In genomic region chrX:153924149-153924861, GRCh38 we compare ENCODE assay signal across 7 cellular contexts. TPM values are rescaled to one million over a fixed set of nuclear protein-coding genes. Genes with fewer than 3 reads are reported as not detected.
DNase-seq lines count a peak whose midpoint lies in the region; ATAC-seq and TF ChIP-seq lines count a peak whose summit lies in the region.

No MANE protein-coding gene starts in this region.

- H3K9me3 Mint-ChIP-seq in GM23338 = no peaks in the 10 kb centered on the region; the same call in 2 of the 3 replicates
- H3K9me3 Mint-ChIP-seq in naive thymus-derived CD8-positive, alpha-beta T cell = no peaks in the 10 kb centered on the region

- intact Hi-C loops in colonic mucosa (cut with DNase I) = no loop called here

- no peaks in the 10 kb centered on the region for H3K27me3 ChIP-seq in GM23338 (ENCODE audit: insufficient read depth)
- H3K27me3 ChIP-seq in colonic mucosa = peaks cover 5% of the 10 kb centered on the region

- H4K20me1 ChIP-seq in GM23338 (replicated peaks; ENCODE audit: insufficient read depth) = no peaks in the 10 kb centered on the region

- H3K4me3 Mint-ChIP-seq in GM23338 = peak overlapping the region; percentile 89; the same call in 2 of the 3 replicates
- peak overlapping the region; percentile 82 to 95 (median 93) for H3K4me3 Mint-ChIP-seq in naive thymus-derived CD8-positive, alpha-beta T cell

- H3K27me3 Mint-ChIP-seq in GM23338 (ENCODE audit: insufficient read depth, low read depth, poor library complexity) = peaks cover 10% of the 10 kb centered on the region
- no peaks in the 10 kb centered on the region for H3K27me3 Mint-ChIP-seq in naive thymus-derived CD8-positive, alpha-beta T cell

- POLR2A ChIA-PET in naive thymus-derived CD8-positive, alpha-beta T cell (lab: Charles Lee) = interaction anchor here (1.6 to 17.6 kb wide), 5 partner anchors 10 to 180 kb away, joined by 3 to 388 read pairs (median 131); partner anchors contain the start of genes AVPR2, HCFC1, NAA10 and RENBP

- H3K4me1 Mint-ChIP-seq in GM23338 = peaks cover 26% of the 10 kb centered on the region
- H3K4me1 Mint-ChIP-seq in naive thymus-derived CD8-positive, alpha-beta T cell = peaks cover 10 to 49% (median 40%) of the 10 kb centered on the region in 4 donors

- H3K4me1 ChIP-seq in GM23338 (ENCODE audit: insufficient read depth) (peaks cover 10% of the 10 kb centered on the region; the same call in 1 of the 2 replicates), colonic mucosa (no peaks in the 10 kb centered on the region)

- peak; percentile 28 to 49 for TF ChIP-seq CTCF in GM23338 (conservative IDR thresholded peaks at IDR 0.05; ENCODE audit: low read depth in 2 of 2)
- no peak for TF ChIP-seq CTCF in colonic mucosa (IDR thresholded peaks at IDR 0.05)

- DNase-seq in DMS 273 treated with DMSO at 0.1 percent for 48 hours (lab: John Stamatoyannopoulos, UW) (peak; percentile 37), GM23338 (ENCODE audit: low spot score) (peak; percentile 41), colonic mucosa (no peak), occipital lobe (lab: John Stamatoyannopoulos, UW) (no peak)
- peak in 8 of 10 donors; percentile 38 to 77 (median 52) for DNase-seq in naive thymus-derived CD8-positive, alpha-beta T cell
- DNase-seq in stimulated activated CD8-positive, alpha-beta memory T cell treated with anti-CD3 and anti-CD28 coated beads, Interleukin-4, amount 100 ng/mL, for 48 hours = no peak

- H3K36me3 ChIP-seq in GM23338 (ENCODE audit: insufficient read depth) (no peaks in the 10 kb centered on the region), colonic mucosa (no peaks in the 10 kb centered on the region)

- peak; percentile 17; the same call in 1 of the 2 replicates for TF ChIP-seq POLR2A in Raji (IDR thresholded peaks at IDR 0.05; ENCODE audit: insufficient read depth, low read depth, low read length)

- no peak overlapping the region for H2AFZ ChIP-seq in GM23338

- H3K9me2 ChIP-seq in GM23338 (ENCODE audit: insufficient read depth) = no peaks in the 10 kb centered on the region

- ATAC-seq in GM23338 = no peak
- peak; percentile 2 to 18 for ATAC-seq in naive thymus-derived CD8-positive, alpha-beta T cell

- 0 out of 2 replicates have a peak, but pooled peaks cover 4% of the 10 kb centered on the region for H3F3A ChIP-seq in GM23338 (replicated peaks; ENCODE audit: low read depth)

- H3K27ac ChIP-seq in GM23338 (ENCODE audit: low read depth) (no peak overlapping the region), colonic mucosa (no peak overlapping the region)

- H3K36me3 Mint-ChIP-seq in GM23338 (ENCODE audit: low read depth) = peaks cover 3% of the 10 kb centered on the region; the same call in 1 of the 3 replicates
- H3K36me3 Mint-ChIP-seq in naive thymus-derived CD8-positive, alpha-beta T cell = peaks cover 0 to 13% (median 5%) of the 10 kb centered on the region in 3 donors

- H3K4me2 ChIP-seq in GM23338 = 0 out of 2 replicates have a peak overlapping the region, but pooled peaks have one; percentile 83

- H3K9me3 ChIP-seq in colonic mucosa = no peaks in the 10 kb centered on the region

- H3K4me3 ChIP-seq in GM23338 (no peak overlapping the region), colonic mucosa (peak overlapping the region; percentile 4)

- H3K27ac Mint-ChIP-seq in GM23338 = no peak overlapping the region
- H3K27ac Mint-ChIP-seq in naive thymus-derived CD8-positive, alpha-beta T cell = peak overlapping the region; percentile 86 to 99 (median 96)

- H3K9ac ChIP-seq in colonic mucosa (ENCODE audit: low read depth in 2 of 2, low read length in 2 of 2) = peak overlapping the region; percentile 21 to 48

- H3K79me2 ChIP-seq in GM23338 (replicated peaks; ENCODE audit: insufficient read depth) = no peaks in the 10 kb centered on the region

TF ChIP-seq in GM23338, 12 proteins besides CTCF, POLR2A, EP300 and RAD21 (continues in another document):
- TF ChIP-seq ZNF114 (CRISPR knock-in tag; IDR thresholded peaks at IDR 0.05) = no peak
- TF ChIP-seq NANOG (IDR thresholded peaks at IDR 0.05; ENCODE audit: borderline replicate concordance) = no peak
- TF ChIP-seq CREB1 (CRISPR knock-in tag; IDR thresholded peaks at IDR 0.05; ENCODE audit: low read depth) = no peak
- TF ChIP-seq STAT1 (IDR thresholded peaks at IDR 0.05; ENCODE audit: unreplicated experiment) = no peak
- TF ChIP-seq ZNF331 (CRISPR knock-in tag; IDR thresholded peaks at IDR 0.05; ENCODE audit: low read depth) = no peak
- TF ChIP-seq EZH2phosphoT487 (IDR thresholded peaks at IDR 0.05; ENCODE audit: unreplicated experiment) = no peak
- TF ChIP-seq POLR2AphosphoS5 (IDR thresholded peaks at IDR 0.05; ENCODE audit: low read depth) = no peak
- TF ChIP-seq EZH2 (IDR thresholded peaks at IDR 0.05; ENCODE audit: low read depth, unreplicated experiment) = no peak

RNA-seq across cellular contexts. Expression of gene ARHGAP4, which starts 1.8 kb away (rescaled TPM):
- 57.8 and 59.5 TPM in 2 replicates for total RNA-seq in GM23338 (2014; rRNA removed; shearing (Covaris generic))
- 21.2 and 21.5 TPM in 2 replicates for polyA plus RNA-seq in GM23338 (2016; fragmentation: Nextera tagmentation; extraction: Ambion mirVana)
- total RNA-seq in colonic mucosa (10 to 100 TPM; 19.9 to 30.0 TPM), occipital lobe (6.6 TPM)
- total RNA-seq in naive thymus-derived CD8-positive, alpha-beta T cell = 100 to 1,000 TPM; 324 to 353 TPM
- polyA plus RNA-seq in naive thymus-derived CD8-positive, alpha-beta T cell = 100 to 1,000 TPM in 1 of 3 donors, 10 to 100 TPM in 2; 58.9 to 112 (median 96.6) TPM

RNA-seq across cellular contexts. Expression of gene NAA10, which starts 10.5 kb away (rescaled TPM):
- total RNA-seq in GM23338 (2014; rRNA removed; shearing (Covaris generic)) = 112 and 136 TPM in 2 replicates
- 140 and 145 TPM in 2 replicates for polyA plus RNA-seq in GM23338 (2016; fragmentation: Nextera tagmentation; extraction: Ambion mirVana)
- total RNA-seq in colonic mucosa = 100 to 1,000 TPM in 1 of 2 donors, 10 to 100 TPM in 1; 55.9 to 115 TPM
- 10 to 100 TPM; 72.1 to 80.8 TPM for total RNA-seq in naive thymus-derived CD8-positive, alpha-beta T cell
- 10 to 100 TPM; 66.8 to 73.3 (median 71.3) TPM for polyA plus RNA-seq in naive thymus-derived CD8-positive, alpha-beta T cell
- total RNA-seq in occipital lobe = 17.6 TPM

RNA-seq across cellular contexts. Expression of gene AVPR2, which starts 19.8 kb away (rescaled TPM):
- not detected in 2 replicates for total RNA-seq in GM23338 (2014; rRNA removed; shearing (Covaris generic))
- not detected in 2 replicates for polyA plus RNA-seq in GM23338 (2016; fragmentation: Nextera tagmentation; extraction: Ambion mirVana)
- total RNA-seq in colonic mucosa (under 1 TPM in 1 of 2 donors, not detected in 1; 0.24 TPM), occipital lobe (not detected)
- not detected for total RNA-seq in naive thymus-derived CD8-positive, alpha-beta T cell
- polyA plus RNA-seq in naive thymus-derived CD8-positive, alpha-beta T cell = not detected

RNA-seq across cellular contexts. Expression of gene RENBP, which starts 20.1 kb away (rescaled TPM):
- 8.6 and 10.3 TPM in 2 replicates for total RNA-seq in GM23338 (2014; rRNA removed; shearing (Covaris generic))
- polyA plus RNA-seq in GM23338 (2016; fragmentation: Nextera tagmentation; extraction: Ambion mirVana) = 1.5 and 2.0 TPM in 2 replicates
- total RNA-seq in colonic mucosa (1 to 10 TPM; 3.3 to 5.0 TPM), occipital lobe (2.8 TPM)
- 10 to 100 TPM; 17.8 to 18.2 TPM for total RNA-seq in naive thymus-derived CD8-positive, alpha-beta T cell
- under 1 TPM; 0.49 to 0.96 (median 0.73) TPM for polyA plus RNA-seq in naive thymus-derived CD8-positive, alpha-beta T cell

RNA-seq across cellular contexts. Expression of gene L1CAM, which starts 38.3 kb away (rescaled TPM):
- 27.6 and 29.2 TPM in 2 replicates for total RNA-seq in GM23338 (2014; rRNA removed; shearing (Covaris generic))
- 7.4 and 7.8 TPM in 2 replicates for polyA plus RNA-seq in GM23338 (2016; fragmentation: Nextera tagmentation; extraction: Ambion mirVana)
- total RNA-seq in colonic mucosa (1 to 10 TPM; 4.3 to 8.8 TPM), occipital lobe (98.1 TPM)
- under 1 TPM; 0.16 to 0.23 TPM for total RNA-seq in naive thymus-derived CD8-positive, alpha-beta T cell
- not detected for polyA plus RNA-seq in naive thymus-derived CD8-positive, alpha-beta T cell

Comparison
In these comparisons a context has a peak if more than half of its experiments do, and no peak if none do; other contexts are left out.
1. DNase-seq: peak in DMS 273 treated with DMSO at 0.1 percent for 48 hours (single experiment), GM23338 (single experiment) and naive thymus-derived CD8-positive, alpha-beta T cell (8 of 10); none in colonic mucosa (single experiment), stimulated activated CD8-positive, alpha-beta memory T cell treated with anti-CD3 and anti-CD28 coated beads, Interleukin-4, amount 100 ng/mL, for 48 hours (single experiment) and occipital lobe (single experiment).